Comparison of ENCODE assay signal across 1 cellular context in the genomic region with DNA sequence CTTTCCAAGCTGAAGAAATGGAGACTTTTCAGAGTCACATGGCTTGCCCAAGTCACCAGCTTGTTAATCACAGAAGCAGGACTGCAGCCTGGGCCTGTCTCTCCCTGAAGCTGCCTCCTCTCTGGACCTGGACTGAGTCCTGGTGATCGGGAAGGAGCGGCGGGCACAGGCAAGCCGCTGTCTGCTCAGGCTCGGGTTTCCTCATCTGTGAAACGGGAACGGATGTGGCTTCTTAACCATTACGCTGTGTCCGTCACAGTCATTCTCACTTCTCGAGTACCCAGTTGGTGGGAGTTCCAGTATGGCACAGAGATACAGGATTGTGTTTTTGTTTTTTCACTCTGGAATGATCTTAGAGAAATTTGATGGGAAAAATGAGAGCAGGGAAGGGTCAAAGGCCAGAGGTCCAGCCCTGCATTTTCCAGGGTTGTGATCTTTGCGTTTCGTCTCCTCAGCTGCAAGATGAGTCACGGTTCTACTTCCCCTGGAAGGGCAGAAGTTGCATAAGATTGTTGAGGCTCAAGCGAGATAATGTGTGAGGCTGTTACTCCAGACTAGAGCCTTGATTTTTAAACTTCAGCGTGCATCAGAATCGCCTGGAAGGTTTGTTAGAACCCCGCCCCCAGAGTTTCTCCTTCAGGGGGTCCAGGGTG.
TF ChIP-seq lines count a peak whose summit lies in the region.

No MANE protein-coding gene starts in this region.

TF ChIP-seq in K562, 482 proteins besides CTCF, POLR2A, EP300 and RAD21 (continued from another document):
- no peak for TF ChIP-seq ZNF282 (CRISPR knock-in tag; IDR thresholded peaks at IDR 0.05)
- no peak for TF ChIP-seq TAF1 (IDR thresholded peaks at IDR 0.05; ENCODE audit: control insufficient read depth, extremely low read depth, insufficient read depth, low read length, severe bottlenecking)
- TF ChIP-seq, protein P1, sequence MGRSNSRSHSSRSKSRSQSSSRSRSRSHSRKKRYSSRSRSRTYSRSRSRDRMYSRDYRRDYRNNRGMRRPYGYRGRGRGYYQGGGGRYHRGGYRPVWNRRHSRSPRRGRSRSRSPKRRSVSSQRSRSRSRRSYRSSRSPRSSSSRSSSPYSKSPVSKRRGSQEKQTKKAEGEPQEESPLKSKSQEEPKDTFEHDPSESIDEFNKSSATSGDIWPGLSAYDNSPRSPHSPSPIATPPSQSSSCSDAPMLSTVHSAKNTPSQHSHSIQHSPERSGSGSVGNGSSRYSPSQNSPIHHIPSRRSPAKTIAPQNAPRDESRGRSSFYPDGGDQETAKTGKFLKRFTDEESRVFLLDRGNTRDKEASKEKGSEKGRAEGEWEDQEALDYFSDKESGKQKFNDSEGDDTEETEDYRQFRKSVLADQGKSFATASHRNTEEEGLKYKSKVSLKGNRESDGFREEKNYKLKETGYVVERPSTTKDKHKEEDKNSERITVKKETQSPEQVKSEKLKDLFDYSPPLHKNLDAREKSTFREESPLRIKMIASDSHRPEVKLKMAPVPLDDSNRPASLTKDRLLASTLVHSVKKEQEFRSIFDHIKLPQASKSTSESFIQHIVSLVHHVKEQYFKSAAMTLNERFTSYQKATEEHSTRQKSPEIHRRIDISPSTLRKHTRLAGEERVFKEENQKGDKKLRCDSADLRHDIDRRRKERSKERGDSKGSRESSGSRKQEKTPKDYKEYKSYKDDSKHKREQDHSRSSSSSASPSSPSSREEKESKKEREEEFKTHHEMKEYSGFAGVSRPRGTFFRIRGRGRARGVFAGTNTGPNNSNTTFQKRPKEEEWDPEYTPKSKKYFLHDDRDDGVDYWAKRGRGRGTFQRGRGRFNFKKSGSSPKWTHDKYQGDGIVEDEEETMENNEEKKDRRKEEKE (IDR thresholded peaks at IDR 0.05; ENCODE audit: borderline replicate concordance in 1 of 2, control insufficient read depth in 1 of 2, low read depth in 2 of 2, low read length in 1 of 2): no peak
- TF ChIP-seq TAF9B (IDR thresholded peaks at IDR 0.05; ENCODE audit: partially characterized antibody): no peak
- no peak for TF ChIP-seq HNRNPLL (IDR thresholded peaks at IDR 0.05; ENCODE audit: low read depth, low read length, poor library complexity, severe bottlenecking)
- TF ChIP-seq SNRNP70 (optimal IDR thresholded peaks at IDR 0.05; ENCODE audit: low read depth, low read length): no peak
- TF ChIP-seq ZNF316 (IDR thresholded peaks at IDR 0.05): no peak
- no peak for TF ChIP-seq HNRNPUL1 (IDR thresholded peaks at IDR 0.05; ENCODE audit: low read length)
- no peak for TF ChIP-seq RHOXF2B (CRISPR knock-in tag; conservative IDR thresholded peaks at IDR 0.05)
- no peak for TF ChIP-seq MEF2D (tag; conservative IDR thresholded peaks at IDR 0.05; ENCODE audit: low read depth)
- TF ChIP-seq POLR2H (tag; IDR thresholded peaks at IDR 0.05; ENCODE audit: low read depth): no peak
- TF ChIP-seq MAFF (IDR thresholded peaks at IDR 0.05; ENCODE audit: low read length): no peak
- TF ChIP-seq TBL1XR1 (IDR thresholded peaks at IDR 0.05; ENCODE audit: low read length in 2 of 2): peak in 1 of 2 experiments; percentile 37; a peak in 1 of 4 replicates
- no peak for TF ChIP-seq PTTG1 (tag; IDR thresholded peaks at IDR 0.05; ENCODE audit: low read depth)
- TF ChIP-seq RAD51 (IDR thresholded peaks at IDR 0.05; ENCODE audit: borderline replicate concordance, low read depth): no peak
- TF ChIP-seq RBM22 (IDR thresholded peaks at IDR 0.05; ENCODE audit: low read depth, low read length, poor library complexity, severe bottlenecking): no peak
- TF ChIP-seq PRMT5 (CRISPR knock-in tag; IDR thresholded peaks at IDR 0.05): no peak
- no peak for TF ChIP-seq SAFB2 (IDR thresholded peaks at IDR 0.05; ENCODE audit: borderline replicate concordance, low read depth, low read length, severe bottlenecking)
- TF ChIP-seq HDAC8 (tag; IDR thresholded peaks at IDR 0.05): no peak
- no peak for TF ChIP-seq KDM2B (CRISPR knock-in tag; IDR thresholded peaks at IDR 0.05)
- no peak for TF ChIP-seq THRAP3 (IDR thresholded peaks at IDR 0.05; ENCODE audit: borderline replicate concordance)
- TF ChIP-seq, protein P2, sequence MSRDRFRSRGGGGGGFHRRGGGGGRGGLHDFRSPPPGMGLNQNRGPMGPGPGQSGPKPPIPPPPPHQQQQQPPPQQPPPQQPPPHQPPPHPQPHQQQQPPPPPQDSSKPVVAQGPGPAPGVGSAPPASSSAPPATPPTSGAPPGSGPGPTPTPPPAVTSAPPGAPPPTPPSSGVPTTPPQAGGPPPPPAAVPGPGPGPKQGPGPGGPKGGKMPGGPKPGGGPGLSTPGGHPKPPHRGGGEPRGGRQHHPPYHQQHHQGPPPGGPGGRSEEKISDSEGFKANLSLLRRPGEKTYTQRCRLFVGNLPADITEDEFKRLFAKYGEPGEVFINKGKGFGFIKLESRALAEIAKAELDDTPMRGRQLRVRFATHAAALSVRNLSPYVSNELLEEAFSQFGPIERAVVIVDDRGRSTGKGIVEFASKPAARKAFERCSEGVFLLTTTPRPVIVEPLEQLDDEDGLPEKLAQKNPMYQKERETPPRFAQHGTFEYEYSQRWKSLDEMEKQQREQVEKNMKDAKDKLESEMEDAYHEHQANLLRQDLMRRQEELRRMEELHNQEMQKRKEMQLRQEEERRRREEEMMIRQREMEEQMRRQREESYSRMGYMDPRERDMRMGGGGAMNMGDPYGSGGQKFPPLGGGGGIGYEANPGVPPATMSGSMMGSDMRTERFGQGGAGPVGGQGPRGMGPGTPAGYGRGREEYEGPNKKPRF (IDR thresholded peaks at IDR 0.05; ENCODE audit: low read depth, low read length): no peak
- TF ChIP-seq, protein P3, sequence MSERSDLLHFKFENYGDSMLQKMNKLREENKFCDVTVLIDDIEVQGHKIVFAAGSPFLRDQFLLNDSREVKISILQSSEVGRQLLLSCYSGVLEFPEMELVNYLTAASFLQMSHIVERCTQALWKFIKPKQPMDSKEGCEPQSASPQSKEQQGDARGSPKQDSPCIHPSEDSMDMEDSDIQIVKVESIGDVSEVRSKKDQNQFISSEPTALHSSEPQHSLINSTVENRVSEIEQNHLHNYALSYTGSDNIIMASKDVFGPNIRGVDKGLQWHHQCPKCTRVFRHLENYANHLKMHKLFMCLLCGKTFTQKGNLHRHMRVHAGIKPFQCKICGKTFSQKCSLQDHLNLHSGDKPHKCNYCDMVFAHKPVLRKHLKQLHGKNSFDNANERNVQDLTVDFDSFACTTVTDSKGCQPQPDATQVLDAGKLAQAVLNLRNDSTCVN (CRISPR knock-in tag; IDR thresholded peaks at IDR 0.05): no peak
- TF ChIP-seq, protein P4, sequence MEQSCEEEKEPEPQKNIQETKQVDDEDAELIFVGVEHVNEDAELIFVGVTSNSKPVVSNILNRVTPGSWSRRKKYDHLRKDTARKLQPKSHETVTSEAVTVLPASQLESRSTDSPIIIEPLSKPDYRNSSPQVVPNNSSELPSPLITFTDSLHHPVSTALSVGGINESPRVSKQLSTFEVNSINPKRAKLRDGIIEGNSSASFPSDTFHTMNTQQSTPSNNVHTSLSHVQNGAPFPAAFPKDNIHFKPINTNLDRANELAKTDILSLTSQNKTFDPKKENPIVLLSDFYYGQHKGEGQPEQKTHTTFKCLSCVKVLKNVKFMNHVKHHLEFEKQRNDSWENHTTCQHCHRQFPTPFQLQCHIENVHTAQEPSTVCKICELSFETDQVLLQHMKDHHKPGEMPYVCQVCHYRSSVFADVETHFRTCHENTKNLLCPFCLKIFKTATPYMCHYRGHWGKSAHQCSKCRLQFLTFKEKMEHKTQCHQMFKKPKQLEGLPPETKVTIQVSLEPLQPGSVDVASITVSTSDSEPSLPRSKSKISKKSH (CRISPR knock-in tag; IDR thresholded peaks at IDR 0.05): no peak
- no peak for TF ChIP-seq SMAD2 (IDR thresholded peaks at IDR 0.05; ENCODE audit: low read depth, low read length)
- TF ChIP-seq SRSF3 (IDR thresholded peaks at IDR 0.05; ENCODE audit: insufficient read depth, low read length): no peak
- TF ChIP-seq POLR3G (IDR thresholded peaks at IDR 0.05; ENCODE audit: extremely low read depth, insufficient read length, insufficient replicate concordance): no peak
- TF ChIP-seq SMARCA4 (IDR thresholded peaks at IDR 0.05): peak; percentile 84
- no peak for TF ChIP-seq U2AF1 (optimal IDR thresholded peaks at IDR 0.05; ENCODE audit: low read depth, low read length)
- TF ChIP-seq, protein P5, sequence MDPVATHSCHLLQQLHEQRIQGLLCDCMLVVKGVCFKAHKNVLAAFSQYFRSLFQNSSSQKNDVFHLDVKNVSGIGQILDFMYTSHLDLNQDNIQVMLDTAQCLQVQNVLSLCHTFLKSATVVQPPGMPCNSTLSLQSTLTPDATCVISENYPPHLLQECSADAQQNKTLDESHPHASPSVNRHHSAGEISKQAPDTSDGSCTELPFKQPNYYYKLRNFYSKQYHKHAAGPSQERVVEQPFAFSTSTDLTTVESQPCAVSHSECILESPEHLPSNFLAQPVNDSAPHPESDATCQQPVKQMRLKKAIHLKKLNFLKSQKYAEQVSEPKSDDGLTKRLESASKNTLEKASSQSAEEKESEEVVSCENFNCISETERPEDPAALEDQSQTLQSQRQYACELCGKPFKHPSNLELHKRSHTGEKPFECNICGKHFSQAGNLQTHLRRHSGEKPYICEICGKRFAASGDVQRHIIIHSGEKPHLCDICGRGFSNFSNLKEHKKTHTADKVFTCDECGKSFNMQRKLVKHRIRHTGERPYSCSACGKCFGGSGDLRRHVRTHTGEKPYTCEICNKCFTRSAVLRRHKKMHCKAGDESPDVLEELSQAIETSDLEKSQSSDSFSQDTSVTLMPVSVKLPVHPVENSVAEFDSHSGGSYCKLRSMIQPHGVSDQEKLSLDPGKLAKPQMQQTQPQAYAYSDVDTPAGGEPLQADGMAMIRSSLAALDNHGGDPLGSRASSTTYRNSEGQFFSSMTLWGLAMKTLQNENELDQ (CRISPR knock-in tag; IDR thresholded peaks at IDR 0.05; ENCODE audit: borderline replicate concordance): no peak
- TF ChIP-seq BRF1 (IDR thresholded peaks at IDR 0.05; ENCODE audit: borderline replicate concordance, extremely low read depth, insufficient read length): no peak
- no peak for TF ChIP-seq ZNF3 (CRISPR knock-in tag; IDR thresholded peaks at IDR 0.05)
- TF ChIP-seq RBBP5 (IDR thresholded peaks at IDR 0.05; ENCODE audit: borderline replicate concordance, insufficient read depth, low read length, poor library complexity, severe bottlenecking): no peak
- TF ChIP-seq, protein P6, sequence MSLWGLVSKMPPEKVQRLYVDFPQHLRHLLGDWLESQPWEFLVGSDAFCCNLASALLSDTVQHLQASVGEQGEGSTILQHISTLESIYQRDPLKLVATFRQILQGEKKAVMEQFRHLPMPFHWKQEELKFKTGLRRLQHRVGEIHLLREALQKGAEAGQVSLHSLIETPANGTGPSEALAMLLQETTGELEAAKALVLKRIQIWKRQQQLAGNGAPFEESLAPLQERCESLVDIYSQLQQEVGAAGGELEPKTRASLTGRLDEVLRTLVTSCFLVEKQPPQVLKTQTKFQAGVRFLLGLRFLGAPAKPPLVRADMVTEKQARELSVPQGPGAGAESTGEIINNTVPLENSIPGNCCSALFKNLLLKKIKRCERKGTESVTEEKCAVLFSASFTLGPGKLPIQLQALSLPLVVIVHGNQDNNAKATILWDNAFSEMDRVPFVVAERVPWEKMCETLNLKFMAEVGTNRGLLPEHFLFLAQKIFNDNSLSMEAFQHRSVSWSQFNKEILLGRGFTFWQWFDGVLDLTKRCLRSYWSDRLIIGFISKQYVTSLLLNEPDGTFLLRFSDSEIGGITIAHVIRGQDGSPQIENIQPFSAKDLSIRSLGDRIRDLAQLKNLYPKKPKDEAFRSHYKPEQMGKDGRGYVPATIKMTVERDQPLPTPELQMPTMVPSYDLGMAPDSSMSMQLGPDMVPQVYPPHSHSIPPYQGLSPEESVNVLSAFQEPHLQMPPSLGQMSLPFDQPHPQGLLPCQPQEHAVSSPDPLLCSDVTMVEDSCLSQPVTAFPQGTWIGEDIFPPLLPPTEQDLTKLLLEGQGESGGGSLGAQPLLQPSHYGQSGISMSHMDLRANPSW (CRISPR knock-in tag; IDR thresholded peaks at IDR 0.05): no peak
- no peak for TF ChIP-seq FOXP1 (CRISPR knock-in tag; IDR thresholded peaks at IDR 0.05)
- no peak for TF ChIP-seq TCF7L2 (IDR thresholded peaks at IDR 0.05; ENCODE audit: low read depth, low read length)
- TF ChIP-seq PCBP1 (IDR thresholded peaks at IDR 0.05; ENCODE audit: low read depth, low read length, poor library complexity, severe bottlenecking): no peak
- 0 out of 2 replicates have a peak, but pooled peaks have one; percentile 22 for TF ChIP-seq MYC (IDR thresholded peaks at IDR 0.05; ENCODE audit: low read depth, low read length)
- TF ChIP-seq MYC (CRISPR knock-in tag; IDR thresholded peaks at IDR 0.05; ENCODE audit: borderline replicate concordance, low read depth): no peak
- TF ChIP-seq ZNF785 (CRISPR knock-in tag; IDR thresholded peaks at IDR 0.05): no peak
- no peak for TF ChIP-seq NR3C1 (CRISPR knock-in tag; IDR thresholded peaks at IDR 0.05)
- TF ChIP-seq, protein P7, sequence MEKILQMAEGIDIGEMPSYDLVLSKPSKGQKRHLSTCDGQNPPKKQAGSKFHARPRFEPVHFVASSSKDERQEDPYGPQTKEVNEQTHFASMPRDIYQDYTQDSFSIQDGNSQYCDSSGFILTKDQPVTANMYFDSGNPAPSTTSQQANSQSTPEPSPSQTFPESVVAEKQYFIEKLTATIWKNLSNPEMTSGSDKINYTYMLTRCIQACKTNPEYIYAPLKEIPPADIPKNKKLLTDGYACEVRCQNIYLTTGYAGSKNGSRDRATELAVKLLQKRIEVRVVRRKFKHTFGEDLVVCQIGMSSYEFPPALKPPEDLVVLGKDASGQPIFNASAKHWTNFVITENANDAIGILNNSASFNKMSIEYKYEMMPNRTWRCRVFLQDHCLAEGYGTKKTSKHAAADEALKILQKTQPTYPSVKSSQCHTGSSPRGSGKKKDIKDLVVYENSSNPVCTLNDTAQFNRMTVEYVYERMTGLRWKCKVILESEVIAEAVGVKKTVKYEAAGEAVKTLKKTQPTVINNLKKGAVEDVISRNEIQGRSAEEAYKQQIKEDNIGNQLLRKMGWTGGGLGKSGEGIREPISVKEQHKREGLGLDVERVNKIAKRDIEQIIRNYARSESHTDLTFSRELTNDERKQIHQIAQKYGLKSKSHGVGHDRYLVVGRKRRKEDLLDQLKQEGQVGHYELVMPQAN (IDR thresholded peaks at IDR 0.05; ENCODE audit: borderline replicate concordance): no peak
- TF ChIP-seq ELF2 (CRISPR knock-in tag; IDR thresholded peaks at IDR 0.05): no peak
- TF ChIP-seq SMAD4 (CRISPR knock-in tag; conservative IDR thresholded peaks at IDR 0.05): peak; percentile 76
- TF ChIP-seq, protein P8, sequence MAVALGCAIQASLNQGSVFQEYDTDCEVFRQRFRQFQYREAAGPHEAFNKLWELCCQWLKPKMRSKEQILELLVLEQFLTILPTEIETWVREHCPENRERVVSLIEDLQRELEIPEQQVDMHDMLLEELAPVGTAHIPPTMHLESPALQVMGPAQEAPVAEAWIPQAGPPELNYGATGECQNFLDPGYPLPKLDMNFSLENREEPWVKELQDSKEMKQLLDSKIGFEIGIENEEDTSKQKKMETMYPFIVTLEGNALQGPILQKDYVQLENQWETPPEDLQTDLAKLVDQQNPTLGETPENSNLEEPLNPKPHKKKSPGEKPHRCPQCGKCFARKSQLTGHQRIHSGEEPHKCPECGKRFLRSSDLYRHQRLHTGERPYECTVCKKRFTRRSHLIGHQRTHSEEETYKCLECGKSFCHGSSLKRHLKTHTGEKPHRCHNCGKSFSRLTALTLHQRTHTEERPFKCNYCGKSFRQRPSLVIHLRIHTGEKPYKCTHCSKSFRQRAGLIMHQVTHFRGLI (CRISPR knock-in tag; IDR thresholded peaks at IDR 0.05): no peak
